27 cellular contexts compared by ENCODE assay signal in genomic region chr13:33199282-33199850, GRCh38.
A peak's percentile ranks its signal among the peaks of the same experiment; 100 is the strongest.
DNase-seq lines count a peak whose midpoint lies in the region; ATAC-seq and TF ChIP-seq lines count a peak whose summit lies in the region.
"Had no signal": no experiment of that assay in that cellular context is flagged by ENCODE, and none has a peak within 500 bp of the region (broad histone marks: within the 10 kb centered on the region; RNA-seq: fewer than 3 reads in every experiment).

No MANE protein-coding gene starts in this region.

- H3K4me1 Mint-ChIP-seq in natural killer cell = peaks cover 0 to 5% of the 10 kb centered on the region in 2 donors

- dilution Hi-C loops in IMR-90 (cut with HindIII; ENCODE audit: low sequenced_read_pairs, unreplicated experiment) = no loop called here

- H3K9ac ChIP-seq in IMR-90 (ENCODE audit: low read depth, low read length) = no peak overlapping the region
- H3K9ac ChIP-seq in skeletal muscle tissue (ENCODE audit: low read depth in 1 of 3, low read length in 3 of 3) = no peak overlapping the region

- no peaks in the 10 kb centered on the region for H3K9me3 ChIP-seq in IMR-90 (ENCODE audit: control insufficient read depth, insufficient read depth, low read length)
- H3K9me3 ChIP-seq in gastroesophageal sphincter = no peaks in the 10 kb centered on the region
- H3K9me3 ChIP-seq in skeletal muscle tissue (ENCODE audit: control insufficient read depth in 3 of 3, low read length in 3 of 3) = no peaks in the 10 kb centered on the region
- H3K9me3 ChIP-seq in upper lobe of right lung = no peaks in the 10 kb centered on the region
- H3K9me3 ChIP-seq: left lung, spleen had no signal

- no peak overlapping the region for H3K27ac Mint-ChIP-seq in natural killer cell
- H3K27ac Mint-ChIP-seq: activated naive CD8-positive, alpha-beta T cell treated with anti-CD3 and anti-CD28 coated beads, Interleukin-2, amount 50 U/mL, for 24 hours; immature natural killer cell; type B pancreatic cell had no signal

- TF ChIP-seq POLR2A in IMR-90 (IDR thresholded peaks at IDR 0.05; ENCODE audit: low read depth, low read length) (no peak), gastroesophageal sphincter (IDR thresholded peaks at IDR 0.05) (no peak)

- WGBS in IMR-90 (ENCODE audit: extremely low coverage in 2 of 2, insufficient read length in 1 of 2), 2 experiments = no CpG with 5 or more reads among the region's 3 CpGs
- whole genome bisulfite sequencing in gastroesophageal sphincter (ENCODE audit: low coverage in 1 of 2), 2 donors = 51 to 63% methylated on average over 3 of the region's 3 CpGs

- no peak overlapping the region for H3K23ac ChIP-seq in IMR-90 (ENCODE audit: low read depth, low read length)

- H3K36me3 ChIP-seq in ACC112 (ENCODE audit: insufficient read depth, low read length) = 0 out of 2 replicates have a peak, but pooled peaks cover 8% of the 10 kb centered on the region
- H3K36me3 ChIP-seq in IMR-90 (ENCODE audit: control insufficient read depth, insufficient read depth, low read length) = peaks cover 6% of the 10 kb centered on the region
- no peaks in the 10 kb centered on the region for H3K36me3 ChIP-seq in gastroesophageal sphincter
- H3K36me3 ChIP-seq in skeletal muscle tissue (ENCODE audit: control insufficient read depth in 3 of 3, insufficient read depth in 3 of 3, low read length in 3 of 3) = no peaks in the 10 kb centered on the region
- no peaks in the 10 kb centered on the region for H3K36me3 ChIP-seq in upper lobe of right lung
- H3K36me3 ChIP-seq: left lung, spleen had no signal

- no peak overlapping the region for H3K14ac ChIP-seq in IMR-90 (replicated peaks; ENCODE audit: low read depth, low read length)

- H3K4me1 ChIP-seq in ACC112 (ENCODE audit: control insufficient read depth, insufficient read depth, low read length, unreplicated experiment) (peaks cover 32% of the 10 kb centered on the region), IMR-90 (ENCODE audit: control insufficient read depth, insufficient read depth, low read length) (peaks cover 18% of the 10 kb centered on the region), gastroesophageal sphincter (peaks cover 7 to 98% (median 20%) of the 10 kb centered on the region in 3 donors), skeletal muscle tissue (ENCODE audit: control insufficient read depth in 3 of 3, insufficient read depth in 3 of 3, low read length in 3 of 3) (peaks cover 7 to 14% (median 14%) of the 10 kb centered on the region in 3 donors), upper lobe of right lung (peaks cover 12% of the 10 kb centered on the region)

- H2AK5ac ChIP-seq in IMR-90 (ENCODE audit: low read depth, low read length) = no peak overlapping the region

- peak overlapping the region; percentile 1 for H2BK5ac ChIP-seq in IMR-90 (ENCODE audit: low read depth, low read length, poor library complexity, severe bottlenecking)

- DNase-seq in IMR-90 (no peak), natural killer cell (no peak), NCI-H69 (lab: John Stamatoyannopoulos, UW) (no peak), upper lobe of right lung (no peak), COLO668 (lab: John Stamatoyannopoulos, UW; ENCODE audit: unreplicated experiment) (no peak)
- DNase-seq: activated CD4-positive, alpha-beta T cell treated with anti-CD3 and anti-CD28 coated beads, Interleukin-2, amount 50 U/mL, for 48 hours; activated CD4-positive, CD25-positive, alpha-beta regulatory T cell; activated effector memory CD4-positive, alpha-beta T cell treated with anti-CD3 and anti-CD28 coated beads, Interleukin-2, amount 50 U/mL, for 16 hours; activated naive CD8-positive, alpha-beta T cell treated with anti-CD3 and anti-CD28 coated beads, Interleukin-2, amount 50 U/mL, for 24 hours; cortex of kidney; immature natural killer cell; left lung; MV-4-11; NCI-H1694 treated with DMSO at 0.1 percent for 48 hours; NCI-H748 treated with DMSO at 0.1 percent for 48 hours; spleen; stimulated activated CD4-positive, alpha-beta T cell treated with anti-CD3 and anti-CD28 coated beads, Interleukin-4, amount 100 ng/mL, for 24 hours; stimulated activated naive CD4-positive, alpha-beta T cell treated with Interleukin-2 at 50 U/mL for 16 hours; T-helper 9 cell had no signal

- no peak overlapping the region for H2BK15ac ChIP-seq in IMR-90 (ENCODE audit: low read depth, low read length)

- H3K27me3 Mint-ChIP-seq in natural killer cell (ENCODE audit: low read depth in 2 of 2) = no peaks in the 10 kb centered on the region
- H3K27me3 Mint-ChIP-seq: type B pancreatic cell had no signal

- H3K36me3 Mint-ChIP-seq in natural killer cell = no peaks in the 10 kb centered on the region
- H3K36me3 Mint-ChIP-seq: immature natural killer cell, type B pancreatic cell had no signal

- H2AFZ ChIP-seq in ACC112 (ENCODE audit: low read length, unreplicated experiment) (no peak overlapping the region), IMR-90 (replicated peaks; ENCODE audit: low read length, poor library complexity) (no peak overlapping the region)

- peaks cover 43% of the 10 kb centered on the region for H4K20me1 ChIP-seq in IMR-90 (ENCODE audit: insufficient read depth, low read length)

- TF ChIP-seq RAD21 in IMR-90 (IDR thresholded peaks at IDR 0.05; ENCODE audit: low read length) = no peak

- no peak overlapping the region for H4K5ac ChIP-seq in IMR-90 (ENCODE audit: low read depth, low read length)

- H3K4me2 ChIP-seq in IMR-90 (ENCODE audit: low read depth, low read length) = no peak overlapping the region

- no peak overlapping the region for H4K8ac ChIP-seq in IMR-90 (ENCODE audit: low read depth in 2 of 2, low read length in 2 of 2)

- no peaks in the 10 kb centered on the region for H3K27me3 ChIP-seq in ACC112 (ENCODE audit: insufficient read depth, low read length)
- no peaks in the 10 kb centered on the region for H3K27me3 ChIP-seq in IMR-90 (ENCODE audit: control insufficient read depth, insufficient read depth, low read length)
- H3K27me3 ChIP-seq in gastroesophageal sphincter = no peaks in the 10 kb centered on the region
- no peaks in the 10 kb centered on the region for H3K27me3 ChIP-seq in skeletal muscle tissue (ENCODE audit: control insufficient read depth in 3 of 3, insufficient read depth in 3 of 3, low read length in 3 of 3)
- no peaks in the 10 kb centered on the region for H3K27me3 ChIP-seq in upper lobe of right lung
- H3K27me3 ChIP-seq: left lung, spleen had no signal

- ATAC-seq in IMR-90 (ENCODE audit: low read depth) = no peak
- ATAC-seq in gastroesophageal sphincter = no peak
- no peak for ATAC-seq in natural killer cell
- no peak for ATAC-seq in upper lobe of right lung
- ATAC-seq: activated naive CD8-positive, alpha-beta T cell treated with anti-CD3 and anti-CD28 coated beads, Interleukin-2, amount 50 U/mL, for 24 hours; HCT116; K562; left lung had no signal

- in situ Hi-C loops in IMR-90 (cut with MboI; ENCODE audit: low sequenced_read_pairs) = no loop called here

- H2AK9ac ChIP-seq in IMR-90 (replicated peaks; ENCODE audit: low read depth, low read length, poor library complexity) = no peak overlapping the region

- H3K4me3 ChIP-seq in ACC112 (ENCODE audit: low read depth, low read length) = no peak overlapping the region
- H3K4me3 ChIP-seq in IMR-90 (ENCODE audit: insufficient read depth, low read depth, low read length) = no peak overlapping the region
- no peak overlapping the region for H3K4me3 ChIP-seq in gastroesophageal sphincter
- H3K4me3 ChIP-seq in skeletal muscle tissue (ENCODE audit: low read length in 3 of 3) = no peak overlapping the region
- no peak overlapping the region for H3K4me3 ChIP-seq in upper lobe of right lung
- H3K4me3 ChIP-seq: K562, left lung, spleen had no signal

- H2BK20ac ChIP-seq in IMR-90 (ENCODE audit: low read depth, low read length) = no peak overlapping the region

- peaks cover 40 to 75% of the 10 kb centered on the region in 2 experiments for H3K79me1 ChIP-seq in IMR-90 (ENCODE audit: low read depth in 1 of 2, low read length in 2 of 2)

- intact Hi-C loops in IMR-90 (cut with micrococcal nuclease) (no loop called here), natural killer cell (cut with micrococcal nuclease) (no loop called here), upper lobe of right lung (cut with DNase I) (no loop called here)

- no peak overlapping the region for H4K91ac ChIP-seq in IMR-90 (ENCODE audit: insufficient read depth, low read depth, low read length)

- no peak overlapping the region for H3K4ac ChIP-seq in IMR-90 (ENCODE audit: low read depth, low read length)

- no peak for TF ChIP-seq EP300 in gastroesophageal sphincter (IDR thresholded peaks at IDR 0.05)

- H3K56ac ChIP-seq in IMR-90 (ENCODE audit: extremely low read depth, insufficient read depth, low read length) = no peak overlapping the region

- TF ChIP-seq CTCF in IMR-90 (conservative IDR thresholded peaks at IDR 0.05; ENCODE audit: low read depth, low read length) (no peak), gastroesophageal sphincter (IDR thresholded peaks at IDR 0.05) (no peak), natural killer cell (IDR thresholded peaks at IDR 0.05) (no peak), upper lobe of right lung (IDR thresholded peaks at IDR 0.05) (no peak)

- H2BK120ac ChIP-seq in IMR-90 (ENCODE audit: low read depth, low read length) = no peak overlapping the region

- CTCF ChIA-PET in IMR-90 (lab: Yijun Ruan, JAX) = no interaction called here

- peaks cover 92% of the 10 kb centered on the region for H3K79me2 ChIP-seq in ACC112 (ENCODE audit: control insufficient read depth, insufficient read depth, low read length, unreplicated experiment)

- peaks cover 0 to 4% of the 10 kb centered on the region in 2 donors for H3K9me3 Mint-ChIP-seq in natural killer cell
- H3K9me3 Mint-ChIP-seq: activated naive CD8-positive, alpha-beta T cell treated with anti-CD3 and anti-CD28 coated beads, Interleukin-2, amount 50 U/mL, for 24 hours; immature natural killer cell; neural crest cell had no signal

- no peak overlapping the region for H3K4me3 Mint-ChIP-seq in natural killer cell
- H3K4me3 Mint-ChIP-seq: activated naive CD8-positive, alpha-beta T cell treated with anti-CD3 and anti-CD28 coated beads, Interleukin-2, amount 50 U/mL, for 24 hours; immature natural killer cell; neural crest cell; type B pancreatic cell had no signal

- BruUV-seq in IMR-90 (replicated peaks; lab: Mats Ljungman, UMichigan) = no TSS peak

- no peak overlapping the region for H3K18ac ChIP-seq in IMR-90 (ENCODE audit: low read depth, low read length)

- H3K27ac ChIP-seq in ACC112 (ENCODE audit: low read depth, low read length) (peak overlapping the region; percentile 0; the same call in 1 of the 2 replicates), IMR-90 (ENCODE audit: insufficient read depth, low read length) (no peak overlapping the region), gastroesophageal sphincter (peak overlapping the region; percentile 15 to 83 (median 50)), skeletal muscle tissue (ENCODE audit: low read depth, low read length) (peak overlapping the region; percentile 12), upper lobe of right lung (no peak overlapping the region)
- H3K27ac ChIP-seq: C4-2B, left lung had no signal

- POLR2A ChIA-PET in IMR-90 (lab: Charles Lee; ENCODE audit: unreplicated experiment) = no interaction called here

- H3K9me1 ChIP-seq in IMR-90 (ENCODE audit: insufficient read depth, low read length) = peaks cover 27% of the 10 kb centered on the region

TF ChIP-seq in IMR-90, 13 proteins besides CTCF, POLR2A, EP300 and RAD21:
- TF ChIP-seq MAFK (IDR thresholded peaks at IDR 0.05; ENCODE audit: low read depth, low read length) = peak; percentile 61
- no peak for TF ChIP-seq CHD1 (IDR thresholded peaks at IDR 0.05; ENCODE audit: low read depth, low read length)

Comparison
In these comparisons a context has a peak if more than half of its experiments do, and no peak if none do; other contexts are left out.
1. H3K27ac ChIP-seq: peak in ACC112 (single experiment), gastroesophageal sphincter (4 of 4) and skeletal muscle tissue (single experiment); none in IMR-90 (single experiment) and upper lobe of right lung (single experiment).